In the genomic region with DNA sequence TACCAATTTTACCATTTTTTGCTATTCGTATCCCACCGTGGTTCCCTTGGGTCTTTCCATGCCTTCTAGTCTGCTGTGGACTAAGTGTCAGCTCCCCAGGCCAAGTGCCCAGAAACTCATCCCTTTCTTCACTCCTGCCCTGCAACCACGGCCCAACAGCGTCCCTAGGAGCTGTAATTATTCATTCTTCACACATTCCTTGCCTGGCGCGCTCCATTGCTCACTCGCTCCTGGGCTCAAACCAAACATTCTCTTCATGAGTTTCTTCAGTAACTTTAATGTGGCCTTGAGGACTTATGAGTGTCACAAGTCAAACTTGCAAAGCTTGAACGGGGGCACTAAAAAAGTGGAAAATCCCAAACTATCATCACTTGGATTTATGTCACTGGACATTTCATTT, we compare ENCODE assay signal across 24 cellular contexts.
"Had no signal": no experiment of that assay in that cellular context is flagged by ENCODE, and none has a peak within 500 bp of the region (broad histone marks: within the 10 kb centered on the region; RNA-seq: fewer than 3 reads in every experiment).

No MANE protein-coding gene starts in this region.

- DNase-seq: activated CD4-positive, alpha-beta T cell treated with anti-CD3 and anti-CD28 coated beads for 4 hours; activated CD8-positive, alpha-beta memory T cell treated with anti-CD3 and anti-CD28 coated beads, Interleukin-2, amount 50 U/mL, for 48 hours; activated CD8-positive, alpha-beta T cell treated with anti-CD3 and anti-CD28 coated beads for 36 hours; activated naive CD4-positive, alpha-beta T cell; activated T-cell treated with anti-CD3 and anti-CD28 coated beads, Interleukin-2, amount 50 U/mL, for 1 hour; aorta; caudate nucleus; MG63; NCI-H1105 treated with DMSO at 0.1 percent for 48 hours; NCI-H1436 treated with DMSO at 0.1 percent for 48 hours; NCI-H187 treated with DMSO at 0.1 percent for 48 hours; NCI-H2081 treated with DMSO at 0.1 percent for 48 hours; NCI-H226; NCI-H510A; NCI-H526 treated with DMSO at 0.1 percent for 48 hours; NCI-H82; T-cell; T-helper 2 cell; WERI-Rb-1 had no signal

- H3K4me3 ChIP-seq: breast epithelium, MG63, SK-N-MC had no signal

- H3K4me3 Mint-ChIP-seq: activated CD8-positive, alpha-beta T cell treated with anti-CD3 and anti-CD28 coated beads for 36 hours; activated naive CD4-positive, alpha-beta T cell treated with anti-CD3 and anti-CD28 coated beads, Interleukin-2, amount 50 U/mL, for 24 hours; T-cell had no signal

- H3K27me3 ChIP-seq: MG63 had no signal

- H3K27ac ChIP-seq: breast epithelium, SK-N-MC, WERI-Rb-1 had no signal

- H3K36me3 Mint-ChIP-seq: activated naive CD4-positive, alpha-beta T cell treated with anti-CD3 and anti-CD28 coated beads, Interleukin-2, amount 50 U/mL, for 24 hours; T-cell had no signal

- H3K9me3 Mint-ChIP-seq: activated naive CD4-positive, alpha-beta T cell treated with anti-CD3 and anti-CD28 coated beads, Interleukin-2, amount 50 U/mL, for 24 hours had no signal

- H3K36me3 ChIP-seq: breast epithelium, MG63 had no signal

- H3K4me1 ChIP-seq: breast epithelium had no signal

- ATAC-seq: activated CD4-positive, CD25-positive, alpha-beta regulatory T cell treated with anti-CD3 and anti-CD28 coated beads, Interleukin-2, amount 50 U/mL, for 24 hours; activated CD8-positive, alpha-beta T cell treated with anti-CD3 and anti-CD28 coated beads for 36 hours; Right ventricle myocardium inferior; T-cell had no signal

- H3K9me3 ChIP-seq: breast epithelium, MG63 had no signal

- H3K27ac Mint-ChIP-seq: activated CD8-positive, alpha-beta T cell treated with anti-CD3 and anti-CD28 coated beads for 36 hours; activated naive CD4-positive, alpha-beta T cell treated with anti-CD3 and anti-CD28 coated beads, Interleukin-2, amount 50 U/mL, for 24 hours; T-cell had no signal

- H3K4me1 Mint-ChIP-seq: activated naive CD4-positive, alpha-beta T cell treated with anti-CD3 and anti-CD28 coated beads, Interleukin-2, amount 50 U/mL, for 24 hours; T-cell had no signal

- H3K27me3 Mint-ChIP-seq: activated CD8-positive, alpha-beta T cell treated with anti-CD3 and anti-CD28 coated beads for 36 hours; T-cell had no signal
